Comparison of ENCODE assay signal across 8 cellular contexts in genomic region chr1:184792450-184792969, GRCh38.
DNase-seq lines count a peak whose midpoint lies in the region; TF ChIP-seq lines count a peak whose summit lies in the region.

No MANE protein-coding gene starts in this region.

- H3K36me3 Mint-ChIP-seq in nephron (ENCODE audit: low read depth), result no peaks in the 10 kb centered on the region

- H3K27ac Mint-ChIP-seq in nephron, result peak overlapping the region; percentile 47 to 75 (median 62)

- TF ChIP-seq CTCF in nephron (IDR thresholded peaks at IDR 0.05; ENCODE audit: unreplicated experiment in 3 of 3) (no peak), GM13976 (IDR thresholded peaks at IDR 0.05; ENCODE audit: borderline replicate concordance, control extremely low read depth, extremely low read depth, insufficient read depth, missing control alignments) (no peak)

- no peak overlapping the region for H3K4me3 Mint-ChIP-seq in nephron

- peaks cover 8% of the 10 kb centered on the region for H3K4me1 Mint-ChIP-seq in nephron

- H3K27me3 Mint-ChIP-seq in nephron (ENCODE audit: low read depth), result peaks cover 15% of the 10 kb centered on the region

- DNase-seq in stimulated activated CD4-positive, alpha-beta T cell treated with anti-CD3 and anti-CD28 coated beads, Interleukin-15, amount 100 ng/mL, for 24 hours, result peak; percentile 10
- no peak for DNase-seq in stimulated activated CD4-positive, alpha-beta T cell treated with anti-CD3 and anti-CD28 coated beads, Interleukin-2, amount 100 ng/mL, for 24 hours
- DNase-seq in SKM-1 treated with dmso at 0.1 percent for 144 hours (lab: John Stamatoyannopoulos, UW; ENCODE audit: unreplicated experiment), result peak; percentile 99
- DNase-seq in fibroblast of gingiva (ENCODE audit: low read depth), result peak; percentile 97
- DNase-seq in NCI-H526 treated with DMSO at 0.1 percent for 48 hours (lab: John Stamatoyannopoulos, UW), result no peak
- DNase-seq in GM13976 (ENCODE audit: low spot score), result no peak
- DNase-seq in NCI-H187 (lab: John Stamatoyannopoulos, UW), result no peak

- no peaks in the 10 kb centered on the region for H3K9me3 Mint-ChIP-seq in nephron

- in situ Hi-C loops in GM13976 (cut with MboI; ENCODE audit: low sequenced_read_pairs, unreplicated experiment), result no loop called here

Comparison
In these comparisons a context has a peak if more than half of its experiments do, and no peak if none do; other contexts are left out.
1. DNase-seq: peak in stimulated activated CD4-positive, alpha-beta T cell treated with anti-CD3 and anti-CD28 coated beads, Interleukin-15, amount 100 ng/mL, for 24 hours (single experiment), SKM-1 treated with dmso at 0.1 percent for 144 hours (single experiment) and fibroblast of gingiva (single experiment); none in stimulated activated CD4-positive, alpha-beta T cell treated with anti-CD3 and anti-CD28 coated beads, Interleukin-2, amount 100 ng/mL, for 24 hours (0 of 2), NCI-H526 treated with DMSO at 0.1 percent for 48 hours (single experiment), GM13976 (single experiment) and NCI-H187 (0 of 2).